Comparison of ENCODE assay signal across 21 cellular contexts in the genomic region with DNA sequence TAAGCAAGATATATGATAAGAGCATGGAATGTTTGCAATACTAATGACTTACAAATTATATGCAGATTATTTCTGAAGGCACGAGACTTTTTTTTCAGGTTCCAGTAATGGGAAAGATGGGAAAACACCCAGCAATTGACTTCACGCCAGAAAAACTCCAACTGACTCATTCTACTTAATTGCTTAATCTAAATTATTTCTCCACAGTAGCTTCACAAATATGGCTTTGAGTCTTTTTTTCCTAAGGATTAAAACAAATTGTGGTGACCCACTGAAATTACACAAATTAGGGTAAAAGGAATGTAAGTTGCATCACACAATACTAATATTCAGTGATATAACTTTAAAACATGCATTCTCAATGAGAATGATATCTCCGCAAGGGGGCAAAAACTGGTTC.
DNase-seq lines count a peak whose midpoint lies in the region; ATAC-seq and TF ChIP-seq lines count a peak whose summit lies in the region.
"Had no signal": no experiment of that assay in that cellular context is flagged by ENCODE, and none has a peak within 500 bp of the region (broad histone marks: within the 10 kb centered on the region; RNA-seq: fewer than 3 reads in every experiment).

No MANE protein-coding gene starts in this region.

- intact Hi-C loops in left cardiac atrium (cut with DNase I): no loop called here

- POLR2A ChIA-PET in HEK293 (lab: Yijun Ruan, JAX): no interaction called here

- peaks cover 9% of the 10 kb centered on the region for H3K4me1 ChIP-seq in HEK293 (ENCODE audit: control insufficient read depth, insufficient read depth, low read length)

- in situ Hi-C loops in astrocyte of the spinal cord (cut with HindIII; ENCODE audit: low sequenced_read_pairs): no loop called here

- H3K27ac ChIP-seq in HEK293 (ENCODE audit: extremely low read depth, low read depth, low read length): no peak overlapping the region
- H3K27ac ChIP-seq: coronary artery, pancreas, stomach, upper lobe of left lung, VCaP had no signal

- H3K36me3 ChIP-seq in HEK293 (ENCODE audit: control insufficient read depth in 2 of 2, insufficient read depth in 1 of 2, low read length in 2 of 2): no peaks in the 10 kb centered on the region
- H3K36me3 ChIP-seq: pancreas, stomach, upper lobe of left lung had no signal

- TF ChIP-seq CTCF in HEK293 (tag by site-specific recombination; IDR thresholded peaks at IDR 0.05): no peak
- no peak for TF ChIP-seq CTCF in astrocyte of the spinal cord (IDR thresholded peaks at IDR 0.05; ENCODE audit: low read depth, low read length)

- no peak overlapping the region for H3K4me3 ChIP-seq in HEK293 (ENCODE audit: low read depth, low read length)
- no peak overlapping the region for H3K4me3 ChIP-seq in astrocyte of the spinal cord (ENCODE audit: low read depth, low read length)
- H3K4me3 ChIP-seq: coronary artery, lung, pancreas, stomach, upper lobe of left lung had no signal

- DNase-seq in COLO829 (ENCODE audit: low spot score): peak; percentile 62
- DNase-seq in astrocyte of the spinal cord (ENCODE audit: low read depth, low spot score): peak; percentile 41
- peak; percentile 65 for DNase-seq in iris pigment epithelial cell (ENCODE audit: low read depth)
- DNase-seq in NK-92 (lab: John Stamatoyannopoulos, UW; ENCODE audit: unreplicated experiment): no peak
- no peak for DNase-seq in NCI-H748 (lab: John Stamatoyannopoulos, UW; ENCODE audit: unreplicated experiment)
- no peak for DNase-seq in left cardiac atrium
- DNase-seq: activated CD4-positive, alpha-beta T cell treated with anti-CD3 and anti-CD28 coated beads, Interleukin-2, amount 50 U/mL, for 48 hours; activated T-cell treated with anti-CD3 and anti-CD28 coated beads for 4 hours; aorta; GF-D8; NCI-H1694 treated with DMSO at 0.1 percent for 48 hours; pancreas; SHP77; stimulated activated CD4-positive, alpha-beta T cell treated with anti-CD3 and anti-CD28 coated beads, Interleukin-2, amount 100 ng/mL, for 48 hours; stomach; upper lobe of left lung had no signal

- H3K9me3 ChIP-seq in HEK293 (ENCODE audit: control insufficient read depth, insufficient read depth, low read depth, low read length): no peaks in the 10 kb centered on the region
- H3K9me3 ChIP-seq: pancreas, stomach, upper lobe of left lung had no signal

- CTCF ChIA-PET in HEK293 (lab: Yijun Ruan, JAX): no interaction called here

- ATAC-seq in esophagus mucosa (no peak), left cardiac atrium (no peak)
- ATAC-seq: pancreas had no signal

TF ChIP-seq in HEK293, 187 proteins besides CTCF, POLR2A, EP300 and RAD21:
- TF ChIP-seq, protein P1, sequence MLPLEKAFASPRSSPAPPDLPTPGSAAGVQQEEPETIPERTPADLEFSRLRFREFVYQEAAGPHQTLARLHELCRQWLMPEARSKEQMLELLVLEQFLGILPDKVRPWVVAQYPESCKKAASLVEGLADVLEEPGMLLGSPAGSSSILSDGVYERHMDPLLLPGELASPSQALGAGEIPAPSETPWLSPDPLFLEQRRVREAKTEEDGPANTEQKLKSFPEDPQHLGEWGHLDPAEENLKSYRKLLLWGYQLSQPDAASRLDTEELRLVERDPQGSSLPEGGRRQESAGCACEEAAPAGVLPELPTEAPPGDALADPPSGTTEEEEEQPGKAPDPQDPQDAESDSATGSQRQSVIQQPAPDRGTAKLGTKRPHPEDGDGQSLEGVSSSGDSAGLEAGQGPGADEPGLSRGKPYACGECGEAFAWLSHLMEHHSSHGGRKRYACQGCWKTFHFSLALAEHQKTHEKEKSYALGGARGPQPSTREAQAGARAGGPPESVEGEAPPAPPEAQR (tag by site-specific recombination; IDR thresholded peaks at IDR 0.05): no peak
- TF ChIP-seq, protein P2, sequence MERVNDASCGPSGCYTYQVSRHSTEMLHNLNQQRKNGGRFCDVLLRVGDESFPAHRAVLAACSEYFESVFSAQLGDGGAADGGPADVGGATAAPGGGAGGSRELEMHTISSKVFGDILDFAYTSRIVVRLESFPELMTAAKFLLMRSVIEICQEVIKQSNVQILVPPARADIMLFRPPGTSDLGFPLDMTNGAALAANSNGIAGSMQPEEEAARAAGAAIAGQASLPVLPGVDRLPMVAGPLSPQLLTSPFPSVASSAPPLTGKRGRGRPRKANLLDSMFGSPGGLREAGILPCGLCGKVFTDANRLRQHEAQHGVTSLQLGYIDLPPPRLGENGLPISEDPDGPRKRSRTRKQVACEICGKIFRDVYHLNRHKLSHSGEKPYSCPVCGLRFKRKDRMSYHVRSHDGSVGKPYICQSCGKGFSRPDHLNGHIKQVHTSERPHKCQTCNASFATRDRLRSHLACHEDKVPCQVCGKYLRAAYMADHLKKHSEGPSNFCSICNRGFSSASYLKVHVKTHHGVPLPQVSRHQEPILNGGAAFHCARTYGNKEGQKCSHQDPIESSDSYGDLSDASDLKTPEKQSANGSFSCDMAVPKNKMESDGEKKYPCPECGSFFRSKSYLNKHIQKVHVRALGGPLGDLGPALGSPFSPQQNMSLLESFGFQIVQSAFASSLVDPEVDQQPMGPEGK (tag by site-specific recombination; IDR thresholded peaks at IDR 0.05): no peak
- TF ChIP-seq, protein P3, sequence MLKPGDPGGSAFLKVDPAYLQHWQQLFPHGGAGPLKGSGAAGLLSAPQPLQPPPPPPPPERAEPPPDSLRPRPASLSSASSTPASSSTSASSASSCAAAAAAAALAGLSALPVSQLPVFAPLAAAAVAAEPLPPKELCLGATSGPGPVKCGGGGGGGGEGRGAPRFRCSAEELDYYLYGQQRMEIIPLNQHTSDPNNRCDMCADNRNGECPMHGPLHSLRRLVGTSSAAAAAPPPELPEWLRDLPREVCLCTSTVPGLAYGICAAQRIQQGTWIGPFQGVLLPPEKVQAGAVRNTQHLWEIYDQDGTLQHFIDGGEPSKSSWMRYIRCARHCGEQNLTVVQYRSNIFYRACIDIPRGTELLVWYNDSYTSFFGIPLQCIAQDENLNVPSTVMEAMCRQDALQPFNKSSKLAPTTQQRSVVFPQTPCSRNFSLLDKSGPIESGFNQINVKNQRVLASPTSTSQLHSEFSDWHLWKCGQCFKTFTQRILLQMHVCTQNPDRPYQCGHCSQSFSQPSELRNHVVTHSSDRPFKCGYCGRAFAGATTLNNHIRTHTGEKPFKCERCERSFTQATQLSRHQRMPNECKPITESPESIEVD (tag by site-specific recombination; IDR thresholded peaks at IDR 0.05): 0 out of 2 replicates have a peak, but pooled peaks have one; percentile 15
TF ChIP-seq in HEK293: peak in this region for 1.

Comparison
In these comparisons a context has a peak if more than half of its experiments do, and no peak if none do; other contexts are left out.
1. DNase-seq: peak in COLO829 (single experiment), astrocyte of the spinal cord (single experiment) and iris pigment epithelial cell (single experiment); none in NK-92 (single experiment), NCI-H748 (single experiment) and left cardiac atrium (single experiment).